12 cellular contexts compared by ENCODE assay signal in genomic region chr19:35558400-35559280, GRCh38. TPM values are rescaled to one million over a fixed set of nuclear protein-coding genes. Genes with fewer than 3 reads are reported as not detected.
DNase-seq lines count a peak whose midpoint lies in the region; ATAC-seq and TF ChIP-seq lines count a peak whose summit lies in the region.
"Had no signal": no experiment of that assay in that cellular context is flagged by ENCODE, and none has a peak within 500 bp of the region (broad histone marks: within the 10 kb centered on the region; RNA-seq: fewer than 3 reads in every experiment).

No MANE protein-coding gene starts in this region.

- no peak overlapping the region for H3K27ac Mint-ChIP-seq in activated CD4-positive, alpha-beta T cell treated with anti-CD3 and anti-CD28 coated beads, Interleukin-2, amount 10 ng/mL, durations not matched to agents 24 days and 14 days
- peak overlapping the region; percentile 42 for H3K27ac Mint-ChIP-seq in stimulated activated memory B cell treated with anti-CD40 and anti-IgM and Interleukin-4, amounts not matched to agents 10 μg/mL and 1 μg/mL and 100 μg/mL, for 72 hours
- H3K27ac Mint-ChIP-seq: activated CD8-positive, alpha-beta memory T cell treated with anti-CD3 and anti-CD28 coated beads, Interleukin-2, amount 10 ng/mL, durations not matched to agents 7 days and 5 days had no signal

- H3K9me3 Mint-ChIP-seq in activated CD4-positive, alpha-beta T cell treated with anti-CD3 and anti-CD28 coated beads, Interleukin-2, amount 10 ng/mL, durations not matched to agents 24 days and 14 days: no peaks in the 10 kb centered on the region
- H3K9me3 Mint-ChIP-seq in stimulated activated memory B cell treated with anti-CD40 and anti-IgM and Interleukin-4, amounts not matched to agents 10 μg/mL and 1 μg/mL and 100 μg/mL, for 72 hours: no peaks in the 10 kb centered on the region

- peak; percentile 5; the same call in 2 of the 3 replicates for ATAC-seq in SK-N-SH treated with all-trans-retinoic acid at 6 μM for 48 hours
- ATAC-seq in stimulated activated memory B cell treated with anti-CD40 and anti-IgM and Interleukin-4, amounts not matched to agents 10 μg/mL and 1 μg/mL and 100 μg/mL, for 72 hours: peak; percentile 18

- peak overlapping the region; percentile 73 for H3K4me3 ChIP-seq in iPS-18a (ENCODE audit: low read length)
- H3K4me3 ChIP-seq: right lobe of liver had no signal

- peaks cover 30% of the 10 kb centered on the region for H3K27me3 Mint-ChIP-seq in activated CD4-positive, alpha-beta T cell treated with anti-CD3 and anti-CD28 coated beads, Interleukin-2, amount 10 ng/mL, durations not matched to agents 24 days and 14 days
- peaks cover 75% of the 10 kb centered on the region for H3K27me3 Mint-ChIP-seq in stimulated activated memory B cell treated with anti-CD40 and anti-IgM and Interleukin-4, amounts not matched to agents 10 μg/mL and 1 μg/mL and 100 μg/mL, for 72 hours

- intact Hi-C loops in activated CD4-positive, alpha-beta T cell treated with anti-CD3 and anti-CD28 coated beads, Interleukin-2, amount 10 ng/mL, durations not matched to agents 24 days and 14 days (cut with micrococcal nuclease): no loop called here

- H3K27ac ChIP-seq in iPS-18a (ENCODE audit: low read length): no peak overlapping the region
- H3K27ac ChIP-seq: right lobe of liver had no signal

- H3K9ac ChIP-seq in iPS-18a (ENCODE audit: low read length): no peak overlapping the region

- peaks cover 3% of the 10 kb centered on the region for H3K4me1 ChIP-seq in iPS-18a (ENCODE audit: control insufficient read depth, low read depth, low read length)
- H3K4me1 ChIP-seq: right lobe of liver had no signal

- no peaks in the 10 kb centered on the region for H3K36me3 Mint-ChIP-seq in activated CD4-positive, alpha-beta T cell treated with anti-CD3 and anti-CD28 coated beads, Interleukin-2, amount 10 ng/mL, durations not matched to agents 24 days and 14 days (ENCODE audit: low read depth)
- H3K36me3 Mint-ChIP-seq in stimulated activated memory B cell treated with anti-CD40 and anti-IgM and Interleukin-4, amounts not matched to agents 10 μg/mL and 1 μg/mL and 100 μg/mL, for 72 hours: no peaks in the 10 kb centered on the region
- H3K36me3 Mint-ChIP-seq: activated CD8-positive, alpha-beta memory T cell treated with anti-CD3 and anti-CD28 coated beads, Interleukin-2, amount 10 ng/mL, durations not matched to agents 7 days and 5 days had no signal

- no peaks in the 10 kb centered on the region for H3K9me3 ChIP-seq in iPS-18a (ENCODE audit: control insufficient read depth, low read depth, low read length)
- H3K9me3 ChIP-seq: right lobe of liver had no signal

- no peak for DNase-seq in activated CD4-positive, alpha-beta T cell treated with anti-CD3 and anti-CD28 coated beads, Interleukin-2, amount 10 ng/mL, durations not matched to agents 24 days and 14 days
- no peak for DNase-seq in activated CD4-positive, alpha-beta T cell treated with anti-CD3 and anti-CD28 coated beads, Interleukin-2, amount 50 U/mL, for 1 hour
- DNase-seq in LoVo (ENCODE audit: low spot score): no peak
- no peak for DNase-seq in cortex of kidney (lab: John Stamatoyannopoulos, UW)
- DNase-seq in NCI-H1105 (lab: John Stamatoyannopoulos, UW): no peak
- DNase-seq: ACHN, NCI-H1436 treated with DMSO at 0.1 percent for 48 hours had no signal

- H3K4me3 Mint-ChIP-seq in activated CD4-positive, alpha-beta T cell treated with anti-CD3 and anti-CD28 coated beads, Interleukin-2, amount 10 ng/mL, durations not matched to agents 24 days and 14 days: peak overlapping the region; percentile 22
- peak overlapping the region; percentile 18 for H3K4me3 Mint-ChIP-seq in stimulated activated memory B cell treated with anti-CD40 and anti-IgM and Interleukin-4, amounts not matched to agents 10 μg/mL and 1 μg/mL and 100 μg/mL, for 72 hours

- peaks cover 5% of the 10 kb centered on the region for H3K4me1 Mint-ChIP-seq in activated CD4-positive, alpha-beta T cell treated with anti-CD3 and anti-CD28 coated beads, Interleukin-2, amount 10 ng/mL, durations not matched to agents 24 days and 14 days
- peaks cover 26% of the 10 kb centered on the region for H3K4me1 Mint-ChIP-seq in stimulated activated memory B cell treated with anti-CD40 and anti-IgM and Interleukin-4, amounts not matched to agents 10 μg/mL and 1 μg/mL and 100 μg/mL, for 72 hours

- H3K36me3 ChIP-seq in iPS-18a (ENCODE audit: control insufficient read depth, low read depth, low read length): no peaks in the 10 kb centered on the region
- H3K36me3 ChIP-seq: right lobe of liver had no signal

- peaks cover 16% of the 10 kb centered on the region for H3K27me3 ChIP-seq in iPS-18a (ENCODE audit: control insufficient read depth, insufficient read depth, low read length)
- H3K27me3 ChIP-seq: right lobe of liver had no signal

TF ChIP-seq in SK-N-SH treated with all-trans-retinoic acid at 6 μM for 48 hours, 23 proteins besides CTCF, POLR2A, EP300 and RAD21:
- TF ChIP-seq ESRRG (CRISPR knock-in tag; IDR thresholded peaks at IDR 0.05): no peak
- TF ChIP-seq ZNF70 (CRISPR knock-in tag; IDR thresholded peaks at IDR 0.05): no peak
- no peak for TF ChIP-seq BACH2 (CRISPR knock-in tag; IDR thresholded peaks at IDR 0.05; ENCODE audit: borderline replicate concordance)
- TF ChIP-seq GLIS3 (CRISPR knock-in tag; IDR thresholded peaks at IDR 0.05): no peak
- TF ChIP-seq ZFP3 (CRISPR knock-in tag; IDR thresholded peaks at IDR 0.05): no peak
- no peak for TF ChIP-seq ARNTL (CRISPR knock-in tag; IDR thresholded peaks at IDR 0.05; ENCODE audit: borderline replicate concordance, low read depth)

RNA-seq across cellular contexts. Expression of gene ATP4A, which starts 4.8 kb away (rescaled TPM):
- total RNA-seq in activated CD4-positive, alpha-beta T cell treated with anti-CD3 and anti-CD28 coated beads, Interleukin-2, amount 10 ng/mL, durations not matched to agents 24 days and 14 days: not detected in 2 replicates
- total RNA-seq: activated CD8-positive, alpha-beta memory T cell treated with anti-CD3 and anti-CD28 coated beads, Interleukin-2, amount 10 ng/mL, durations not matched to agents 7 days and 5 days had no signal

RNA-seq across cellular contexts. Expression of gene TMEM147, which starts 13.2 kb away (rescaled TPM):
- 132 and 134 TPM in 2 replicates for total RNA-seq in activated CD4-positive, alpha-beta T cell treated with anti-CD3 and anti-CD28 coated beads, Interleukin-2, amount 10 ng/mL, durations not matched to agents 24 days and 14 days

RNA-seq across cellular contexts. Expression of gene GAPDHS, which starts 25.4 kb away (rescaled TPM):
- total RNA-seq in activated CD4-positive, alpha-beta T cell treated with anti-CD3 and anti-CD28 coated beads, Interleukin-2, amount 10 ng/mL, durations not matched to agents 24 days and 14 days: not detected in 2 replicates
- total RNA-seq: activated CD8-positive, alpha-beta memory T cell treated with anti-CD3 and anti-CD28 coated beads, Interleukin-2, amount 10 ng/mL, durations not matched to agents 7 days and 5 days; right lobe of liver had no signal

RNA-seq across cellular contexts. Expression of gene PMIS2, which starts 27.3 kb away (rescaled TPM):
- total RNA-seq in activated CD4-positive, alpha-beta T cell treated with anti-CD3 and anti-CD28 coated beads, Interleukin-2, amount 10 ng/mL, durations not matched to agents 24 days and 14 days: not detected in 2 replicates
- total RNA-seq: activated CD8-positive, alpha-beta memory T cell treated with anti-CD3 and anti-CD28 coated beads, Interleukin-2, amount 10 ng/mL, durations not matched to agents 7 days and 5 days; right lobe of liver had no signal

RNA-seq across cellular contexts. Expression of gene SBSN, which starts 30.5 kb away (rescaled TPM):
- not detected in 2 replicates for total RNA-seq in activated CD4-positive, alpha-beta T cell treated with anti-CD3 and anti-CD28 coated beads, Interleukin-2, amount 10 ng/mL, durations not matched to agents 24 days and 14 days
- total RNA-seq: activated CD8-positive, alpha-beta memory T cell treated with anti-CD3 and anti-CD28 coated beads, Interleukin-2, amount 10 ng/mL, durations not matched to agents 7 days and 5 days had no signal
